9 cellular contexts compared by ENCODE assay signal in genomic region chr3:54122046-54122801, GRCh38.
A peak's percentile ranks its signal among the peaks of the same experiment; 100 is the strongest.
DNase-seq lines count a peak whose midpoint lies in the region; ATAC-seq, FAIRE-seq and TF ChIP-seq lines count a peak whose summit lies in the region.
"Had no signal": no experiment of that assay in that cellular context is flagged by ENCODE, and none has a peak within 500 bp of the region (broad histone marks: within the 10 kb centered on the region; RNA-seq: fewer than 3 reads in every experiment).

Gene CACNA2D3, plus strand, starts transcription at chr3:54122552.

- no peaks in the 10 kb centered on the region for H3K9me3 ChIP-seq in stomach smooth muscle (ENCODE audit: control insufficient read depth in 2 of 2, low read length in 2 of 2)

- no peak for TF ChIP-seq CTCF in D721Med (IDR thresholded peaks at IDR 0.05; ENCODE audit: insufficient read depth, missing control alignments)

- peaks cover 6 to 11% of the 10 kb centered on the region in 2 donors for H3K27me3 ChIP-seq in stomach smooth muscle (ENCODE audit: control insufficient read depth in 1 of 2, insufficient read depth in 2 of 2, low read length in 2 of 2)

- no peak for FAIRE-seq in D721Med (lab: Jason Lieb, UNC)
- FAIRE-seq: endometrium had no signal

- DNase-seq in Ammon's horn (ENCODE audit: low spot score) (peak; percentile 59), astrocyte of the hippocampus (ENCODE audit: low read depth, low spot score) (peak; percentile 46), iPS-NIHi11 (ENCODE audit: low spot score) (peak; percentile 77), D721Med (ENCODE audit: insufficient read length, low spot score) (no peak), epidermal melanocyte (ENCODE audit: insufficient read length, low spot score) (no peak), cerebellar nuclear complex (lab: John Stamatoyannopoulos, UW) (no peak)

- peak within 1 kb of the TSS; percentile 37 for H3K27ac ChIP-seq in stomach smooth muscle (ENCODE audit: low read length)

- H3K36me3 ChIP-seq in stomach smooth muscle (ENCODE audit: control insufficient read depth in 2 of 2, insufficient read depth in 2 of 2, low read length in 2 of 2), result no peaks in the 10 kb centered on the region

- peaks cover 29% of the 10 kb centered on the region for H3K4me1 ChIP-seq in stomach smooth muscle (ENCODE audit: control insufficient read depth, insufficient read depth, low read length)

- peak within 1 kb of the TSS; percentile 47 to 54 for H3K9ac ChIP-seq in stomach smooth muscle (ENCODE audit: low read length in 2 of 2)

- ATAC-seq in HG03354 (IDR thresholded peaks at IDR 0.05; ENCODE audit: poor library complexity, severe bottlenecking, unreplicated experiment), result peak; percentile 28

- H3K4me3 ChIP-seq in stomach smooth muscle (ENCODE audit: low read length in 2 of 2), result peak within 1 kb of the TSS; percentile 72 to 77

Comparison
In these comparisons a context has a peak if more than half of its experiments do, and no peak if none do; other contexts are left out.
1. DNase-seq: peak in Ammon's horn (single experiment), astrocyte of the hippocampus (single experiment) and iPS-NIHi11 (single experiment); none in D721Med (single experiment), epidermal melanocyte (single experiment) and cerebellar nuclear complex (0 of 2).